8 cellular contexts compared by ENCODE assay signal in the genomic region with DNA sequence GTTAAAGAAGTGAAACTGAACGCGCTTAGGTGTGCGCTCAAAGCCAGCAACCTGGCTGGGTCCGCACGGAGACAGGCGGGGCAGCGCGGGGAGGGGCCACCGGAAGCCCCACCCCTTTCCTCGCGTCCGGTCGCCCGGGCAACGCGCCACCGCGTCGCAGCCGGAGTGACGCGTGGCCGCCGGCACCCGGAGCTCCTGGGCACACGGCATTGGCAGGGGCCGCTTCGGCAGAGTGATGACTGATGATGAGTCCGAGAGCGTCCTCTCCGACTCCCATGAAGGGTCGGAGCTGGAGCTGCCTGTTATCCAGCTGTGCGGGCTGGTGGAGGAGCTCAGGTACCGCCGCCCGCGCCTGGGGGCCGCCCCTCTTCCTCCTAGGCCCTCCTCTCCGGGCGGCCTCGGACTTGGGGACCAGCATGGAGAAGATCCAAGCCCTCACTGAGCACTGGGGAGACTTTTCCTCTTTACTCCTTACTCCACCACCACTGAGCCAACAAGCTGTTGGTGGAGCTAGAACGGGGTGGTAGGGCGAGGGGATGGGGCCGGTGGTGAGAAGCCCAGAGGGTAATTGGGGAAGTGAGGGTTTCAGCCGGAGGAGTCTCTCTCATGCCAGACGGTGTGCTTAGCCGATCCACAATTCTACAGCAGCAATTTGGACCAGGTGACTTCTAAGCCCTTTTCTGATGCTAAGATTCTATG. TPM values are rescaled to one million over a fixed set of nuclear protein-coding genes. Genes with fewer than 3 reads are reported as not detected.
A peak's percentile ranks its signal among the peaks of the same experiment; 100 is the strongest.
DNase-seq lines count a peak whose midpoint lies in the region; ATAC-seq and TF ChIP-seq lines count a peak whose summit lies in the region.

No MANE protein-coding gene starts in this region.

- H4K20me1 ChIP-seq in KMS-11 (ENCODE audit: insufficient read depth): no peaks in the 10 kb centered on the region

- H3K27me3 ChIP-seq in KMS-11 (ENCODE audit: insufficient read depth, low read depth) (no peaks in the 10 kb centered on the region), ovary (no peaks in the 10 kb centered on the region), thyroid gland (no peaks in the 10 kb centered on the region)

- H3K4me3 ChIP-seq in KMS-11 (IDR thresholded peaks at IDR 0.05; ENCODE audit: insufficient read depth, low read depth, low read length) (no peak overlapping the region), ovary (peak overlapping the region; percentile 69), thyroid gland (replicated peaks in 1 of 3) (peak overlapping the region; percentile 67 to 68 (median 68))

- H3K9ac ChIP-seq in KMS-11: peak overlapping the region; percentile 50; the same call in 1 of the 2 replicates

- H3K4me1 ChIP-seq in KMS-11 (ENCODE audit: low read depth, poor library complexity, severe bottlenecking) (peaks cover 5% of the 10 kb centered on the region), ovary (ENCODE audit: insufficient read depth) (no peaks in the 10 kb centered on the region), thyroid gland (peaks cover 8 to 9% of the 10 kb centered on the region in 2 donors)

- peak overlapping the region; percentile 99 for H2AFZ ChIP-seq in KMS-11 (ENCODE audit: low read depth)

- intact Hi-C loops in head of caudate nucleus (cut with DNase I): no loop called here
- intact Hi-C loops in ovary (cut with DNase I): no loop called here
- intact Hi-C loops in thyroid gland (cut with DNase I): no loop called here

- TF ChIP-seq POLR2A in ovary (IDR thresholded peaks at IDR 0.05): no peak
- TF ChIP-seq POLR2A in thyroid gland (IDR thresholded peaks at IDR 0.05): peak in 1 of 2 donors; percentile 39

- peak; percentile 93 for ATAC-seq in GM21825 (IDR thresholded peaks at IDR 0.05; ENCODE audit: unreplicated experiment)

- no peaks in the 10 kb centered on the region for H3K9me3 Mint-ChIP-seq in activated naive CD4-positive, alpha-beta T cell treated with anti-CD3 and anti-CD28 coated beads, Interleukin-2, amount 10 ng/mL, durations not matched to agents 7 days and 5 days

- H3K36me3 Mint-ChIP-seq in activated naive CD4-positive, alpha-beta T cell treated with anti-CD3 and anti-CD28 coated beads, Interleukin-2, amount 10 ng/mL, durations not matched to agents 7 days and 5 days: no peaks in the 10 kb centered on the region

- CTCF ChIA-PET in activated naive CD4-positive, alpha-beta T cell treated with anti-CD3 and anti-CD28 coated beads, Interleukin-2, amount 10 ng/mL, durations not matched to agents 7 days and 5 days (lab: Charles Lee): no interaction called here

- H3K4me2 ChIP-seq in KMS-11: peak overlapping the region; percentile 89

- H3K79me2 ChIP-seq in KMS-11 (ENCODE audit: insufficient read depth, low read depth): no peaks in the 10 kb centered on the region

- peaks cover 18% of the 10 kb centered on the region for H3K27me3 Mint-ChIP-seq in activated naive CD4-positive, alpha-beta T cell treated with anti-CD3 and anti-CD28 coated beads, Interleukin-2, amount 10 ng/mL, durations not matched to agents 7 days and 5 days

- H3K36me3 ChIP-seq in KMS-11 (ENCODE audit: insufficient read depth) (no peaks in the 10 kb centered on the region), ovary (no peaks in the 10 kb centered on the region), thyroid gland (no peaks in the 10 kb centered on the region)

- peaks cover 12% of the 10 kb centered on the region for H3K4me1 Mint-ChIP-seq in activated naive CD4-positive, alpha-beta T cell treated with anti-CD3 and anti-CD28 coated beads, Interleukin-2, amount 10 ng/mL, durations not matched to agents 7 days and 5 days

- TF ChIP-seq EP300 in ovary (IDR thresholded peaks at IDR 0.05): no peak

- DNase-seq in ELR (ENCODE audit: low read depth): peak; percentile 92
- peak; percentile 61 for DNase-seq in SK-N-DZ (ENCODE audit: low spot score)
- DNase-seq in activated naive CD4-positive, alpha-beta T cell treated with anti-CD3 and anti-CD28 coated beads, Interleukin-2, amount 10 ng/mL, durations not matched to agents 7 days and 5 days: peak; percentile 88
- DNase-seq in head of caudate nucleus: peak; percentile 38 to 92 (median 83)
- peak; percentile 48 to 84 (median 70) for DNase-seq in ovary
- DNase-seq in thyroid gland: peak; percentile 77 to 81

- H3K9me3 ChIP-seq in ovary (no peaks in the 10 kb centered on the region), thyroid gland (no peaks in the 10 kb centered on the region)

- TF ChIP-seq CTCF in KMS-11 (conservative IDR thresholded peaks at IDR 0.05; ENCODE audit: low read depth, low read length) (no peak), ovary (IDR thresholded peaks at IDR 0.05) (no peak), thyroid gland (IDR thresholded peaks at IDR 0.05) (peak in 1 of 6 experiments; percentile 28)

- H3K4me3 Mint-ChIP-seq in activated naive CD4-positive, alpha-beta T cell treated with anti-CD3 and anti-CD28 coated beads, Interleukin-2, amount 10 ng/mL, durations not matched to agents 7 days and 5 days: peak overlapping the region; percentile 73

- WGBS in ovary, 3 donors: 1% methylated on average over 45 to 47 of the region's 47 CpGs
- WGBS in thyroid gland, 2 donors: 0 to 4% methylated on average over 16 to 17 of the region's 47 CpGs

- H3K27ac ChIP-seq in KMS-11 (no peak overlapping the region), ovary (no peak overlapping the region), thyroid gland (peak overlapping the region in 2 of 3 donors; percentile 12 to 28)

- H3K27ac Mint-ChIP-seq in activated naive CD4-positive, alpha-beta T cell treated with anti-CD3 and anti-CD28 coated beads, Interleukin-2, amount 10 ng/mL, durations not matched to agents 7 days and 5 days: peak overlapping the region; percentile 75

RNA-seq across cellular contexts. Expression of a gene that starts 44.9 kb away (rescaled TPM):
- polyA plus RNA-seq in SK-N-DZ (2014; cell fraction: cytosol; rRNA removed): not detected in 2 replicates
- not detected in 2 replicates for polyA plus RNA-seq in SK-N-DZ (2014; cell fraction: nucleus; rRNA removed)
- total RNA-seq in ovary: not detected
- polyA plus RNA-seq in ovary: not detected
- not detected for total RNA-seq in thyroid gland

RNA-seq across cellular contexts. Expression of a gene that starts 52.0 kb away (rescaled TPM):
- 31.2 and 47.3 TPM in 2 replicates for polyA plus RNA-seq in SK-N-DZ (2014; cell fraction: cytosol; rRNA removed)
- 20.1 and 23.5 TPM in 2 replicates for polyA plus RNA-seq in SK-N-DZ (2014; cell fraction: nucleus; rRNA removed)
- 10 to 100 TPM; 23.1 to 63.3 (median 58.1) TPM for total RNA-seq in ovary
- 10 to 100 TPM; 39.5 to 95.6 TPM for polyA plus RNA-seq in ovary
- 10 to 100 TPM; 26.0 to 41.0 (median 33.9) TPM for total RNA-seq in thyroid gland

Comparison
In these comparisons a context has a peak if more than half of its experiments do, and no peak if none do; other contexts are left out.
1. H3K27ac ChIP-seq: peak in thyroid gland (2 of 3); none in KMS-11 (single experiment) and ovary (0 of 2).
2. Peak in every context shown above with its lines, with median percentiles within 50 percentile points of each other: DNase-seq.